In the genomic region with DNA sequence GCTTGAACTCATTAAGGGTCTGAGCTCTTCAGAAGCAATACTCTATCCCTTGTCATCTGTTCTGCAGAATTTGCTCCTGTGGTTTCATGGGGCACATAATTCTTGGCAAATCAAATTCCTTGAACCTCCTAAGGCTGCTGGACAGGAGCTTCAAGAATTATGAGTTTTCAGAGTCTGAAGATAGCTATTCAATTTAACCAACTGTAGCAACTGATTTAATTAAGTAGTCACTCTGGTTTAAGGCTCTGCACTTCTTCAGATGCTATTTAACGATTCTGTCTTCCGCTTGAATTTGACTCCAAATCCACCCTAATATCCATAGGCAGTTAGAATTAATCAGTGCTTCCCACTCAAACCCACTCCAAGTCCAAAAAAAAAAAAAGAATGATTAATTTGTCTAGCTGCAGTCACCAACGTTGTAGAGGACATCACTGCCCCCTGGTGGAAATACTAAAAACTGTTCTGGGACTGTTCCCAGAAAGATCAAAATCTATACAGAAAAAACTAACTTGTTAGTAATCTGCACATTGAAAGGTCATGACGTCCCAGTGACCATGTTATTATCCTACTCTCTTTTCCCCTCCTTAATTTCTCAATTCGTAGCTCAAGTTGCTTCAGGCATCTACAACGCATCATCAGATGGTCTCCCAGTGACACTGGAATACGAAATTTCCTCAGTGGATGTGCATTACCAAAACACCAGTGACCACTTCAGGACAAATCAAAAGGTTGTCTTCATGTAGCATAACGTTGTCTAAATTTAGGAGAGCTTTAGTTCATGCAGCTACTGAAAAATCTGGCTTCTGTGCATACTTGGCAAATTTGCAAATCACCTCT, we compare ENCODE assay signal across 8 cellular contexts.
A peak's percentile ranks its signal among the peaks of the same experiment; 100 is the strongest.
DNase-seq lines count a peak whose midpoint lies in the region; ATAC-seq and TF ChIP-seq lines count a peak whose summit lies in the region.

No MANE protein-coding gene starts in this region.

- CTCF ChIA-PET in BJ (lab: Yijun Ruan, JAX) = interaction anchor here (0.9 to 2.4 kb wide), 10 partner anchors 15 to 1137 kb away, joined by 3 to 14 read pairs (median 4); no protein-coding TSS in a partner anchor

- TF ChIP-seq CTCF in BJ (IDR thresholded peaks at IDR 0.05; ENCODE audit: insufficient read depth, low read depth, low read length) = peak; percentile 73
- TF ChIP-seq CTCF in GM12875 (IDR thresholded peaks at IDR 0.05; ENCODE audit: borderline replicate concordance, insufficient read depth, low read depth, low read length) = peak; percentile 50; the same call in 1 of the 2 replicates
- TF ChIP-seq CTCF in WI38 (IDR thresholded peaks at IDR 0.05; ENCODE audit: low read depth, low read length) = peak; percentile 32; the same call in 1 of the 2 replicates
- peak in 3 of 5 experiments; percentile 15 to 64 (median 48) for TF ChIP-seq CTCF in gastrocnemius medialis (IDR thresholded peaks at IDR 0.05 in 4 of 5, conservative IDR thresholded peaks at IDR 0.05 in 1 of 5)

- DNase-seq in BJ (ENCODE audit: low read depth) (no peak), MV-4-11 (lab: John Stamatoyannopoulos, UW) (peak; percentile 21), germinal center (ENCODE audit: low spot score) (peak; percentile 4), gastrocnemius medialis (no peak), NCI-H2107 (lab: John Stamatoyannopoulos, UW) (no peak)

- no peak overlapping the region for H3K27ac ChIP-seq in gastrocnemius medialis

- ATAC-seq in gastrocnemius medialis = no peak
- no peak for ATAC-seq in HG02840 (IDR thresholded peaks at IDR 0.05; ENCODE audit: low FRiP score, unreplicated experiment)

- TF ChIP-seq POLR2A in gastrocnemius medialis (IDR thresholded peaks at IDR 0.05) = no peak

- H3K36me3 ChIP-seq in BJ (ENCODE audit: control insufficient read depth, insufficient read depth, low read length) = no peaks in the 10 kb centered on the region
- H3K36me3 ChIP-seq in gastrocnemius medialis = no peaks in the 10 kb centered on the region

- in situ Hi-C loops in gastrocnemius medialis (cut with MboI; ENCODE audit: low sequenced_read_pairs in 4 of 4) = loop anchor here in 1 of 4 donors (25.0 kb wide), 2 partner anchors 136 to 936 kb away; no protein-coding TSS in a partner anchor

- H3K4me3 ChIP-seq in BJ (ENCODE audit: low read depth, low read length) (no peak overlapping the region), GM12875 (ENCODE audit: low read depth, low read length) (no peak overlapping the region), WI38 (ENCODE audit: low read depth, low read length) (no peak overlapping the region), gastrocnemius medialis (no peak overlapping the region)

- no peaks in the 10 kb centered on the region for H3K4me1 ChIP-seq in gastrocnemius medialis

- H3K9me3 ChIP-seq in gastrocnemius medialis = no peaks in the 10 kb centered on the region

- no peaks in the 10 kb centered on the region for H3K27me3 ChIP-seq in BJ (ENCODE audit: control insufficient read depth, insufficient read depth, low read length)
- H3K27me3 ChIP-seq in gastrocnemius medialis = no peaks in the 10 kb centered on the region

- POLR2A ChIA-PET in BJ (lab: Charles Lee) = no interaction called here

- intact Hi-C loops in gastrocnemius medialis (cut with DNase I; ENCODE audit: low total_unique reads) = loop anchor here (10.0 kb wide), 1 partner anchor 948 kb away; no protein-coding TSS in a partner anchor

Comparison
In these comparisons a context has a peak if more than half of its experiments do, and no peak if none do; other contexts are left out.
1. DNase-seq: peak in MV-4-11 (single experiment) and germinal center (single experiment); none in BJ (single experiment), gastrocnemius medialis (0 of 2) and NCI-H2107 (single experiment).
2. Peak in every context shown above with its lines, with median percentiles within 50 percentile points of each other: CTCF ChIP-seq.